In genomic region chr1:46413596-46413985, GRCh38 we compare ENCODE assay signal across 8 cellular contexts. TPM values are rescaled to one million over a fixed set of nuclear protein-coding genes. Genes with fewer than 3 reads are reported as not detected.
DNase-seq lines count a peak whose midpoint lies in the region; ATAC-seq lines count a peak whose summit lies in the region.

No MANE protein-coding gene starts in this region.

- H3K4me1 Mint-ChIP-seq in activated naive CD8-positive, alpha-beta T cell treated with anti-CD3 and anti-CD28 coated beads, Interleukin-2, amount 10 ng/mL, durations not matched to agents 7 days and 5 days = no peaks in the 10 kb centered on the region
- H3K4me1 Mint-ChIP-seq in naive thymus-derived CD4-positive, alpha-beta T cell = no peaks in the 10 kb centered on the region

- H3K36me3 Mint-ChIP-seq in activated naive CD8-positive, alpha-beta T cell treated with anti-CD3 and anti-CD28 coated beads, Interleukin-2, amount 10 ng/mL, durations not matched to agents 7 days and 5 days = no peaks in the 10 kb centered on the region
- peaks cover 0 to 4% (median 0%) of the 10 kb centered on the region in 5 donors for H3K36me3 Mint-ChIP-seq in naive thymus-derived CD4-positive, alpha-beta T cell

- POLR2A ChIA-PET in activated naive CD8-positive, alpha-beta T cell treated with anti-CD3 and anti-CD28 coated beads, Interleukin-2, amount 10 ng/mL, durations not matched to agents 7 days and 5 days (lab: Charles Lee) = no interaction called here
- POLR2A ChIA-PET in naive thymus-derived CD4-positive, alpha-beta T cell (lab: Charles Lee) = no interaction called here

- H3K27me3 Mint-ChIP-seq in activated naive CD8-positive, alpha-beta T cell treated with anti-CD3 and anti-CD28 coated beads, Interleukin-2, amount 10 ng/mL, durations not matched to agents 7 days and 5 days = no peaks in the 10 kb centered on the region
- H3K27me3 Mint-ChIP-seq in naive thymus-derived CD4-positive, alpha-beta T cell = no peaks in the 10 kb centered on the region

- no peak overlapping the region for H3K4me3 ChIP-seq in naive thymus-derived CD4-positive, alpha-beta T cell (ENCODE audit: low read length)
- no peak overlapping the region for H3K4me3 ChIP-seq in MG63

- no peaks in the 10 kb centered on the region for H3K27me3 ChIP-seq in naive thymus-derived CD4-positive, alpha-beta T cell (ENCODE audit: control insufficient read depth in 2 of 2, insufficient read depth in 2 of 2, low read length in 2 of 2)
- no peaks in the 10 kb centered on the region for H3K27me3 ChIP-seq in MG63

- H3K36me3 ChIP-seq in naive thymus-derived CD4-positive, alpha-beta T cell (ENCODE audit: control insufficient read depth in 2 of 3, insufficient read depth in 3 of 3, low read length in 3 of 3) = no peaks in the 10 kb centered on the region
- no peaks in the 10 kb centered on the region for H3K36me3 ChIP-seq in MG63

- H3K9me3 Mint-ChIP-seq in activated naive CD8-positive, alpha-beta T cell treated with anti-CD3 and anti-CD28 coated beads, Interleukin-2, amount 10 ng/mL, durations not matched to agents 7 days and 5 days = no peaks in the 10 kb centered on the region
- H3K9me3 Mint-ChIP-seq in naive thymus-derived CD4-positive, alpha-beta T cell = no peaks in the 10 kb centered on the region

- H3K9me3 ChIP-seq in naive thymus-derived CD4-positive, alpha-beta T cell (ENCODE audit: control insufficient read depth in 2 of 3, low read length in 3 of 3) = no peaks in the 10 kb centered on the region
- H3K9me3 ChIP-seq in MG63 = no peaks in the 10 kb centered on the region

- H3K4me1 ChIP-seq in naive thymus-derived CD4-positive, alpha-beta T cell (ENCODE audit: control insufficient read depth in 2 of 2, insufficient read depth in 2 of 2, low read length in 2 of 2) = no peaks in the 10 kb centered on the region

- ATAC-seq in activated naive CD8-positive, alpha-beta T cell treated with anti-CD3 and anti-CD28 coated beads, Interleukin-2, amount 10 ng/mL, durations not matched to agents 7 days and 5 days (ENCODE audit: low read depth) = peak; percentile 65
- peak; percentile 80 for ATAC-seq in naive thymus-derived CD4-positive, alpha-beta T cell
- ATAC-seq in GM21723 (IDR thresholded peaks at IDR 0.05; ENCODE audit: unreplicated experiment) = no peak

- CTCF ChIA-PET in naive thymus-derived CD4-positive, alpha-beta T cell (lab: Charles Lee) = no interaction called here

- intact Hi-C loops in naive thymus-derived CD4-positive, alpha-beta T cell (cut with micrococcal nuclease) = no loop called here

- H3K27ac ChIP-seq in naive thymus-derived CD4-positive, alpha-beta T cell (ENCODE audit: low read depth, low read length) = no peak overlapping the region

- H3K4me3 Mint-ChIP-seq in activated naive CD8-positive, alpha-beta T cell treated with anti-CD3 and anti-CD28 coated beads, Interleukin-2, amount 10 ng/mL, durations not matched to agents 7 days and 5 days = no peak overlapping the region
- H3K4me3 Mint-ChIP-seq in naive thymus-derived CD4-positive, alpha-beta T cell = no peak overlapping the region

- in situ Hi-C loops in KBM-7 (cut with MboI; ENCODE audit: low pct_unique_long_range_greater_than_20kb, low sequenced_read_pairs) = no loop called here
- in situ Hi-C loops in ACHN (cut with HindIII; ENCODE audit: low pct_ligation_motif_present, low pct_unique_long_range_greater_than_20kb, low sequenced_read_pairs) = no loop called here

- peak; percentile 32 for DNase-seq in activated CD8-positive, alpha-beta memory T cell treated with anti-CD3 and anti-CD28 coated beads, Interleukin-2, amount 50 U/mL, for 4 hours
- DNase-seq in activated CD8-positive, alpha-beta memory T cell treated with anti-CD3 and anti-CD28 coated beads for 24 hours = no peak
- DNase-seq in KBM-7 (peak; percentile 40), ACHN (no peak), MG63 (no peak)
- DNase-seq in activated naive CD8-positive, alpha-beta T cell treated with anti-CD3 and anti-CD28 coated beads, Interleukin-2, amount 10 ng/mL, durations not matched to agents 7 days and 5 days = no peak
- no peak for DNase-seq in naive thymus-derived CD4-positive, alpha-beta T cell

- no peak overlapping the region for H3K27ac Mint-ChIP-seq in activated naive CD8-positive, alpha-beta T cell treated with anti-CD3 and anti-CD28 coated beads, Interleukin-2, amount 10 ng/mL, durations not matched to agents 7 days and 5 days
- no peak overlapping the region for H3K27ac Mint-ChIP-seq in naive thymus-derived CD4-positive, alpha-beta T cell

RNA-seq across cellular contexts. Expression of gene FAAH, which starts 19.5 kb away (rescaled TPM):
- 1 to 10 TPM; 5.3 to 6.9 TPM for total RNA-seq in activated naive CD8-positive, alpha-beta T cell treated with anti-CD3 and anti-CD28 coated beads, Interleukin-2, amount 10 ng/mL, durations not matched to agents 7 days and 5 days
- 10 to 100 TPM in 2 of 5 experiments, 1 to 10 TPM in 3; 3.8 to 17.1 (median 8.5) TPM for total RNA-seq in naive thymus-derived CD4-positive, alpha-beta T cell
- polyA plus RNA-seq in naive thymus-derived CD4-positive, alpha-beta T cell = 1 to 10 TPM; 1.6 to 4.3 TPM
- total RNA-seq in MG63 (2014; rRNA removed; shearing (Covaris generic); ENCODE audit: low replicate concordance) = 0.16 and 1.4 TPM in 2 replicates

Comparison
In these comparisons a context has a peak if more than half of its experiments do, and no peak if none do; other contexts are left out.
1. DNase-seq: peak in activated CD8-positive, alpha-beta memory T cell treated with anti-CD3 and anti-CD28 coated beads, Interleukin-2, amount 50 U/mL, for 4 hours (single experiment) and KBM-7 (single experiment); none in activated CD8-positive, alpha-beta memory T cell treated with anti-CD3 and anti-CD28 coated beads for 24 hours (single experiment), activated naive CD8-positive, alpha-beta T cell treated with anti-CD3 and anti-CD28 coated beads, Interleukin-2, amount 10 ng/mL, durations not matched to agents 7 days and 5 days (single experiment), naive thymus-derived CD4-positive, alpha-beta T cell (0 of 9), ACHN (single experiment) and MG63 (single experiment).